8 cellular contexts compared by ENCODE assay signal in the genomic region with DNA sequence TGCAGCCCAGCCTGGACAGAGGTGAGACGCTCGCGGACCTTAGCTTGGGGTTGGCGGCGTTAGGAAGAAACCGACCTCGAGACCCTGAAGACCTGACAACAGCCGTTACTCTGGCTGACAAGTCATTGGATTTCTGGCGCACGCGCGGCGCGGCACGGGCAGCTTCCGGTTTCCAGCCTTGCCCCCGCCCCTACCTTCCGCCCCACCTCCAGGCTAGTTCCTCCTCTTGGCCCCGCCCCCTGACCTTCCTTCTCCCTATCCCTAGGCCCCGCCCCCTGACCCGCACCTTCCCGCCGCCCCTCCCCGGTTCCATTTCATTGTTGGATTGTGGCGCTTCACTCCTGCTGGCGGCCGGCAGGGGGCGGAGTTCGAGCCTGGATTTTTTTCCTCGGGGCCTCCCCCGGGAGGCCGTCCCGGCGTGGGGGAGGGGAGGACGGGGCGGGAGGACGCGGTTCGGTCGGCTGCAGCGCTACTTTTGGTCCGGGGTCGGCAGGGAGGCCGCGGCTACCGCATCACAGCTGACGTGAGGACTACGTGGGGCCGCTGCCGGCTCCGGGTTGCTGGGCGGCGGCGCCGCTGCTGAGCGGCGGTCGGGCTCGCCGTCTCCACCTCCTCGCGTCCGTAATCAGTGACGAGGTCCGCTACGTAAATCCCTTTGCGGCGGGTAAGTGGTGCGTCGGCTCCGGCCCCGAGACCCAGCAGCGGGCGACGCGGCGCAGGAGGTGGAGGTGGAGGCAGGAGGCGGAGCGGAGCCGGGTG. TPM values are rescaled to one million over a fixed set of nuclear protein-coding genes. Genes with fewer than 3 reads are reported as not detected.
DNase-seq lines count a peak whose midpoint lies in the region; ATAC-seq and TF ChIP-seq lines count a peak whose summit lies in the region.

A gene (plus strand): TSS at position 317 of the 759 bp plus-strand sequence. CDS start 10,990 bp downstream, outside the sequence.

- no peaks in the 10 kb centered on the region for H3K27me3 Mint-ChIP-seq in progenitor cell of endocrine pancreas

- peaks cover 8% of the 10 kb centered on the region for H3K4me1 Mint-ChIP-seq in progenitor cell of endocrine pancreas (ENCODE audit: low read depth)

- in situ Hi-C loops in GM13976 (cut with MboI; ENCODE audit: low sequenced_read_pairs, unreplicated experiment) = loop anchor here (5.0 kb wide), 1 partner anchor 86 kb away; no protein-coding TSS in a partner anchor

- peaks cover 2% of the 10 kb centered on the region for H3K36me3 Mint-ChIP-seq in progenitor cell of endocrine pancreas (ENCODE audit: insufficient read depth)

- DNase-seq in GM13976 (ENCODE audit: low spot score) = peak; percentile 98
- DNase-seq in NCI-H146 (lab: John Stamatoyannopoulos, UW) = peak; percentile 99
- DNase-seq in T-helper 1 cell = peak; percentile 98 to 100 (median 100)
- DNase-seq in amniotic epithelial cell (ENCODE audit: low read depth) = peak; percentile 95
- peak; percentile 100 for DNase-seq in left cardiac atrium
- peak; percentile 98 for DNase-seq in progenitor cell of endocrine pancreas (ENCODE audit: low spot score, unreplicated experiment)
- DNase-seq in ureter (ENCODE audit: low spot score) = peak; percentile 99

- no peaks in the 10 kb centered on the region for H3K9me3 Mint-ChIP-seq in progenitor cell of endocrine pancreas (ENCODE audit: low read depth)

- peak within 1 kb of the TSS; percentile 91 for H3K4me3 Mint-ChIP-seq in progenitor cell of endocrine pancreas (ENCODE audit: low read depth)

- ATAC-seq in HG02870 (IDR thresholded peaks at IDR 0.05; ENCODE audit: unreplicated experiment) = peak; percentile 70
- peak; percentile 95 to 97 for ATAC-seq in left cardiac atrium

- intact Hi-C loops in left cardiac atrium (cut with DNase I) = loop anchor here in 1 of 2 donors (2.0 kb wide), 1 partner anchor 70 kb away; no protein-coding TSS in a partner anchor

- peak within 1 kb of the TSS; percentile 99 for H3K27ac Mint-ChIP-seq in progenitor cell of endocrine pancreas

- TF ChIP-seq CTCF in GM13976 (IDR thresholded peaks at IDR 0.05; ENCODE audit: borderline replicate concordance, control extremely low read depth, extremely low read depth, insufficient read depth, missing control alignments) (peak; percentile 70), progenitor cell of endocrine pancreas (IDR thresholded peaks at IDR 0.05; ENCODE audit: unreplicated experiment) (peak; percentile 94)

RNA-seq across cellular contexts. Expression of the gene that starts here (rescaled TPM):
- total RNA-seq in left cardiac atrium = 10 to 100 TPM; 41.0 to 41.4 TPM
- 31.6 and 36.1 TPM in 2 replicates for total RNA-seq in progenitor cell of endocrine pancreas
- total RNA-seq in ureter = 32.6 TPM

Comparison
In these comparisons a context has a peak if more than half of its experiments do, and no peak if none do; other contexts are left out.
1. Peak in every context shown above with its lines: DNase-seq and ATAC-seq.